Comparison of ENCODE assay signal across 11 cellular contexts in the genomic region with DNA sequence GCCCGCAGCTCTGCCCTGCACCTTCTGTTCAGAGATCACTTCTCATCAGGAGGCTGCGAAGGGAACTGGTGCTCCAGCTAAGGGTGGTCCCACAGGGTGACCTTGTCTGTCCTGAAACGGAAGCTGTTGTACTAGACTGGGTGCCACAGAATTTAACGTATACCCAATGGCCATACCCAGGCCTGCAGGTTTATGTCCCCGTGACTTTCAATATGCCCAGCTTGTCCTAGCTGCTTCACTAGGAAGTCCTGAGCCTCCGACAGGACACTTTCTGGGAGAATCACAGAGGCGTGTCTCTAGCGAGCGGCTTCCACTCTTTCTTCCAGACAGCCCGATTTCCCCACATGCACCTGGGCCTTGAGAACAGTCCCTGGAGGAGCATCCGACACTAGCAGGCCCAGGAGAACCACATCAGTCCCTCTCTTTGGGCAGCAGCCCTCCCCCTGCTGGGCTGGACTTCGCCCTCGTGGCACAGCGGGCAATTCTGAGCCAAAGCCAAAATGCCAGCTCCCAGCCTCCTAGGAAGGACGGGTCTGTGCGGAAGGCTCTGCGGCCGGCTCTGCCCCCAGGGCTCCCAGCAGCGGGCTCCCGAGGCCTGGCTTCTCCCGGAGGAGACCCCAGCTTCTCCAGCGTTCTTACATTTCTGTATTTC.
DNase-seq lines count a peak whose midpoint lies in the region; ATAC-seq, FAIRE-seq and TF ChIP-seq lines count a peak whose summit lies in the region.
"Had no signal": no experiment of that assay in that cellular context is flagged by ENCODE, and none has a peak within 500 bp of the region (broad histone marks: within the 10 kb centered on the region; RNA-seq: fewer than 3 reads in every experiment).

No MANE protein-coding gene starts in this region.

- H3K27me3 ChIP-seq in DOHH2 (ENCODE audit: control insufficient read depth, low read length) (no peaks in the 10 kb centered on the region), MM.1S (replicated peaks; ENCODE audit: insufficient read depth, low read length) (peaks cover 30% of the 10 kb centered on the region), H1 (replicated peaks in 1 of 4; ENCODE audit: control insufficient read depth in 3 of 4, extremely low read depth in 1 of 4, insufficient read depth in 3 of 4, low read length in 3 of 4) (peaks cover 0 to 2% (median 0%) of the 10 kb centered on the region in 4 experiments; a peak in 1 of 7 replicates), neuronal stem cell (ENCODE audit: control insufficient read depth in 3 of 3, insufficient read depth in 3 of 3, low read depth in 1 of 3, low read length in 3 of 3) (peaks cover 0 to 6% (median 2%) of the 10 kb centered on the region in 3 experiments)

- no peaks in the 10 kb centered on the region for H3K23me2 ChIP-seq in H1 (ENCODE audit: low read depth, low read length)

- H4K91ac ChIP-seq in H1 (replicated peaks; ENCODE audit: insufficient read length, low read length): no peak overlapping the region
- H4K91ac ChIP-seq in neuronal stem cell (ENCODE audit: low read depth, low read length, poor library complexity): no peak overlapping the region

- no peak for TF ChIP-seq POLR2A in H1 (IDR thresholded peaks at IDR 0.05; ENCODE audit: control extremely low read depth in 1 of 2, low read depth in 2 of 2, low read length in 2 of 2)

- POLR2A ChIA-PET in H1 (lab: Charles Lee; ENCODE audit: partially characterized antibody): no interaction called here

- H2BK15ac ChIP-seq in H1 (ENCODE audit: low read length): no peak overlapping the region
- peak overlapping the region; percentile 23 for H2BK15ac ChIP-seq in neuronal stem cell (ENCODE audit: low read length)

- no peak overlapping the region for H3K4ac ChIP-seq in H1 (replicated peaks; ENCODE audit: insufficient read length, low read depth, low read length)
- H3K4ac ChIP-seq in neuronal stem cell (ENCODE audit: low read length): no peak overlapping the region

- no peak for ATAC-seq in GM21786 (IDR thresholded peaks at IDR 0.05; ENCODE audit: unreplicated experiment)

- CTCF ChIA-PET in H1 (lab: Charles Lee; ENCODE audit: partially characterized antibody): interaction anchor here (0.8 to 1.0 kb wide), 2 partner anchors 194 to 209 kb away, joined by 3 to 4 read pairs; no protein-coding TSS in a partner anchor

- H3K23ac ChIP-seq in H1 (ENCODE audit: insufficient read length): no peak overlapping the region
- no peak overlapping the region for H3K23ac ChIP-seq in neuronal stem cell (ENCODE audit: low read depth, low read length, poor library complexity)

- H3K14ac ChIP-seq in H1 (ENCODE audit: insufficient read length) (no peak overlapping the region), neuronal stem cell (ENCODE audit: low read length) (no peak overlapping the region)

- H3K9me2 ChIP-seq in DOHH2 (replicated peaks; ENCODE audit: control insufficient read depth, low read length): no peaks in the 10 kb centered on the region
- H3K9me2 ChIP-seq in MM.1S (replicated peaks; ENCODE audit: insufficient read depth, low read length): no peaks in the 10 kb centered on the region

- in situ Hi-C loops in ACHN (cut with HindIII; ENCODE audit: low pct_ligation_motif_present, low pct_unique_long_range_greater_than_20kb, low sequenced_read_pairs): no loop called here

- H3K79me1 ChIP-seq in H1 (ENCODE audit: low read depth, low read length) (no peaks in the 10 kb centered on the region), neuronal stem cell (ENCODE audit: low read depth, low read length) (no peaks in the 10 kb centered on the region)

- peak overlapping the region; percentile 64; the same call in 1 of the 2 replicates for H3K4me3 ChIP-seq in DOHH2 (ENCODE audit: low read length)
- 0 out of 2 replicates have a peak overlapping the region, but pooled peaks have one; percentile 45 for H3K4me3 ChIP-seq in MM.1S (ENCODE audit: low read length)
- peak overlapping the region in 2 of 4 experiments; percentile 5 to 78; a peak in 2 of 8 replicates for H3K4me3 ChIP-seq in H1 (ENCODE audit: extremely low read depth in 1 of 4, insufficient read depth in 2 of 4, low read depth in 3 of 4, low read length in 4 of 4)
- H3K4me3 ChIP-seq in neuronal stem cell (ENCODE audit: low read length in 2 of 2): no peak overlapping the region

- H3K4me1 ChIP-seq in DOHH2 (ENCODE audit: control insufficient read depth, low read length) (peaks cover 20% of the 10 kb centered on the region), MM.1S (ENCODE audit: low read length) (peaks cover 4% of the 10 kb centered on the region; the same call in 1 of the 2 replicates), H1 (replicated peaks in 1 of 4; ENCODE audit: control insufficient read depth in 3 of 4, insufficient read depth in 4 of 4, low read length in 3 of 4) (peaks cover 0 to 6% (median 2%) of the 10 kb centered on the region in 4 experiments; a peak in 5 of 7 replicates), neuronal stem cell (ENCODE audit: control insufficient read depth in 2 of 2, insufficient read depth in 1 of 2, low read depth in 1 of 2, low read length in 2 of 2) (peaks cover 8 to 13% of the 10 kb centered on the region in 2 donors)
- H3K4me1 ChIP-seq: prostate gland had no signal

- H3K36me3 ChIP-seq in DOHH2 (ENCODE audit: control insufficient read depth, low read length): no peaks in the 10 kb centered on the region
- H3K36me3 ChIP-seq in MM.1S (replicated peaks; ENCODE audit: insufficient read depth, low read length): no peaks in the 10 kb centered on the region
- no peaks in the 10 kb centered on the region for H3K36me3 ChIP-seq in H1 (ENCODE audit: control insufficient read depth in 2 of 4, insufficient read depth in 4 of 4, low read length in 3 of 4)
- H3K36me3 ChIP-seq in neuronal stem cell (replicated peaks in 1 of 2; ENCODE audit: control insufficient read depth in 2 of 2, insufficient read depth in 2 of 2, low read length in 2 of 2): no peaks in the 10 kb centered on the region
- H3K36me3 ChIP-seq: prostate gland had no signal

- peak overlapping the region; percentile 65; the same call in 1 of the 2 replicates for H2AFZ ChIP-seq in MM.1S (ENCODE audit: low read length)
- peak overlapping the region; percentile 73 for H2AFZ ChIP-seq in H1 (ENCODE audit: low read length)
- H2AFZ ChIP-seq in neuronal stem cell (ENCODE audit: low read length): peak overlapping the region; percentile 74

- H2BK5ac ChIP-seq in H1 (ENCODE audit: low read depth, low read length) (no peak overlapping the region), neuronal stem cell (ENCODE audit: low read length) (peak overlapping the region; percentile 4)

- FAIRE-seq in H1 (lab: Jason Lieb, UNC): no peak
- FAIRE-seq: astrocyte, TTC549 had no signal

- WGBS in H1 (ENCODE audit: extremely low coverage in 1 of 2, insufficient coverage in 1 of 2, insufficient read length in 1 of 2, insufficient replicate concordance in 2 of 2, low coverage in 1 of 2, low lambda C conversion rate in 2 of 2, missing lambda C conversion rate in 1 of 2), 2 experiments: 85% methylated on average over 15 of the region's 22 CpGs; no CpG with 5 or more reads in 1 of the 2 experiments
- no CpG with 5 or more reads among the region's 22 CpGs for WGBS in neuronal stem cell (ENCODE audit: extremely low coverage in 2 of 2, insufficient read length in 2 of 2, insufficient replicate concordance in 1 of 2), 2 donors

- no peak for TF ChIP-seq RAD21 in H1 (IDR thresholded peaks at IDR 0.05 in 1 of 2, conservative IDR thresholded peaks at IDR 0.05 in 1 of 2; ENCODE audit: low read depth in 2 of 2, low read length in 2 of 2)

- no peak overlapping the region for H3K56ac ChIP-seq in H1 (replicated peaks; ENCODE audit: insufficient read length, low read depth, low read length)

- no peak overlapping the region for H2BK120ac ChIP-seq in H1 (replicated peaks; ENCODE audit: low read depth, low read length)
- peak overlapping the region; percentile 56 for H2BK120ac ChIP-seq in neuronal stem cell (ENCODE audit: low read depth, low read length)

- no peak for TF ChIP-seq EP300 in H1 (IDR thresholded peaks at IDR 0.05; ENCODE audit: borderline replicate concordance in 1 of 2, low read depth in 2 of 2, low read length in 2 of 2)

- no peak overlapping the region for H4K5ac ChIP-seq in H1 (ENCODE audit: insufficient read length, low read depth, low read length)

- no peak for TF ChIP-seq CTCF in DOHH2 (IDR thresholded peaks at IDR 0.05; ENCODE audit: low read depth, low read length, poor library complexity, severe bottlenecking)
- TF ChIP-seq CTCF in MM.1S (IDR thresholded peaks at IDR 0.05; ENCODE audit: low read length): no peak
- TF ChIP-seq CTCF in H1 (IDR thresholded peaks at IDR 0.05; ENCODE audit: control extremely low read depth in 1 of 3, insufficient read depth in 1 of 3, low read depth in 1 of 3, low read length in 3 of 3): no peak

- H3K79me2 ChIP-seq in DOHH2 (ENCODE audit: control insufficient read depth, low read length) (no peaks in the 10 kb centered on the region), MM.1S (ENCODE audit: low read length) (no peaks in the 10 kb centered on the region), H1 (ENCODE audit: control insufficient read depth in 1 of 2, insufficient read depth in 2 of 2, low read length in 2 of 2) (no peaks in the 10 kb centered on the region)

- DNase-seq in MM.1S (no peak), H1 (ENCODE audit: low read depth in 1 of 2, low spot score in 2 of 2) (no peak), neuronal stem cell (ENCODE audit: low spot score) (no peak), HCEC 1CT (no peak), caudate nucleus (lab: John Stamatoyannopoulos, UW) (no peak), ACHN (no peak)

- H3K9me3 ChIP-seq in DOHH2 (ENCODE audit: control insufficient read depth, insufficient read depth, low read length) (peaks cover 17% of the 10 kb centered on the region; the same call in 1 of the 2 replicates), MM.1S (replicated peaks; ENCODE audit: insufficient read depth, low read length) (no peaks in the 10 kb centered on the region), H1 (ENCODE audit: insufficient read depth in 2 of 2, low read depth in 1 of 2, low read length in 1 of 2) (peaks cover 10 to 17% of the 10 kb centered on the region in 2 experiments), neuronal stem cell (replicated peaks in 1 of 2; ENCODE audit: control insufficient read depth in 2 of 2, insufficient read depth in 1 of 2, low read depth in 1 of 2, low read length in 2 of 2) (peaks cover 8 to 11% of the 10 kb centered on the region in 2 donors)
- H3K9me3 ChIP-seq: prostate gland had no signal

- H3K27ac ChIP-seq in DOHH2 (ENCODE audit: low read depth, low read length): no peak overlapping the region
- H3K27ac ChIP-seq in MM.1S (ENCODE audit: low read length): no peak overlapping the region
- no peak overlapping the region for H3K27ac ChIP-seq in H1 (ENCODE audit: low read depth, low read length)
- H3K27ac ChIP-seq in neuronal stem cell (replicated peaks; ENCODE audit: low read length): no peak overlapping the region
- H3K27ac ChIP-seq in caudate nucleus (ENCODE audit: low read depth, low read length): no peak overlapping the region

- no peak overlapping the region for H2BK12ac ChIP-seq in H1 (ENCODE audit: low read depth, low read length)
- H2BK12ac ChIP-seq in neuronal stem cell (ENCODE audit: low read length): no peak overlapping the region

- no peaks in the 10 kb centered on the region for H4K20me1 ChIP-seq in DOHH2 (ENCODE audit: control insufficient read depth, insufficient read depth, low read depth, low read length)
- H4K20me1 ChIP-seq in MM.1S (ENCODE audit: insufficient read depth, low read length): no peaks in the 10 kb centered on the region
- no peaks in the 10 kb centered on the region for H4K20me1 ChIP-seq in H1 (replicated peaks in 1 of 2; ENCODE audit: control insufficient read depth in 1 of 2, insufficient read depth in 2 of 2, low read length in 2 of 2)

- H3K18ac ChIP-seq in H1 (ENCODE audit: extremely low read depth, low read length) (no peak overlapping the region), neuronal stem cell (ENCODE audit: low read length) (peak overlapping the region; percentile 61)

- no peak overlapping the region for H2BK20ac ChIP-seq in H1 (ENCODE audit: low read length)

- H4K8ac ChIP-seq in H1 (ENCODE audit: extremely low read depth, insufficient read depth, low read length) (peak overlapping the region; percentile 43; the same call in 1 of the 2 replicates), neuronal stem cell (ENCODE audit: low read depth, low read length) (no peak overlapping the region)

- H2AK5ac ChIP-seq in H1 (ENCODE audit: low read depth, low read length) (no peak overlapping the region), neuronal stem cell (ENCODE audit: low read depth, low read length) (peak overlapping the region; percentile 23)

- H3K9ac ChIP-seq in MM.1S (ENCODE audit: low read length) (no peak overlapping the region), H1 (replicated peaks in 1 of 4; ENCODE audit: extremely low read depth in 1 of 4, low read depth in 3 of 4, low read length in 3 of 4) (no peak overlapping the region), neuronal stem cell (ENCODE audit: low read depth, low read length, poor library complexity) (no peak overlapping the region)

- H3F3A ChIP-seq in DOHH2 (ENCODE audit: control insufficient read depth, insufficient read depth) (no peaks in the 10 kb centered on the region), MM.1S (ENCODE audit: insufficient read depth, low read length) (no peaks in the 10 kb centered on the region)

- peak overlapping the region; percentile 76 for H3K4me2 ChIP-seq in DOHH2 (ENCODE audit: low read length)
- H3K4me2 ChIP-seq in MM.1S (ENCODE audit: low read depth, low read length): peak overlapping the region; percentile 76; the same call in 1 of the 2 replicates
- peak overlapping the region; percentile 16 to 97 for H3K4me2 ChIP-seq in H1 (ENCODE audit: insufficient read depth in 1 of 2, low read depth in 2 of 2, low read length in 2 of 2)
- no peak overlapping the region for H3K4me2 ChIP-seq in neuronal stem cell (ENCODE audit: insufficient read depth, low read length, poor library complexity, severe bottlenecking)

Comparison
In these comparisons a context has a peak if more than half of its experiments do, and no peak if none do; other contexts are left out.
1. H3K4me3 ChIP-seq: peak in DOHH2 (single experiment) and MM.1S (single experiment); none in neuronal stem cell (0 of 2).
2. Peak in every context shown above with its lines, with median percentiles within 50 percentile points of each other: H2AFZ ChIP-seq.